ENCODE assay signal across 20 cellular contexts in the genomic region with DNA sequence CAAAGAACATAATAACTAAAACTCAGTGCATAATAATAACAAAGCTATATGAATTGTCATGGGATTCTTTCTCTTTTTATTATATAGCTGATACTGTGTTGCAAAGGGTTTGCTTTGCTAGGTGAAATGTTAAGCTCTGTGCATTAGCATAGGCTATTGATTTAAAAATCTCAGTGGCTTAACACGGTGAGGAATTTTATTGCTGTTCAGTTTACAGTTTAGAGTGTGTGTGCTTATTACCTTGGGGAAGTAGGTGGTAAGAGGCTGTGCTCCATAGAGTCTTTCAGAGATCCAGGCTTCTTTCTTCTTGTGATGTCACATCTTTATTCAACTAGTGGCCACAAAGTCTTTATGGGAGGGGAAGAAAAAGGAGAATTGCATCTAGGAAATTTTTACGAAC. TPM values are rescaled to one million over a fixed set of nuclear protein-coding genes. Genes with fewer than 3 reads are reported as not detected.
DNase-seq lines count a peak whose midpoint lies in the region; ATAC-seq, FAIRE-seq and TF ChIP-seq lines count a peak whose summit lies in the region.
"Had no signal": no experiment of that assay in that cellular context is flagged by ENCODE, and none has a peak within 500 bp of the region (broad histone marks: within the 10 kb centered on the region; RNA-seq: fewer than 3 reads in every experiment).

No MANE protein-coding gene starts in this region.

- H2AFZ ChIP-seq in trophoblast cell (ENCODE audit: insufficient read depth, low read length, poor library complexity) = no peak overlapping the region

- H3K18ac ChIP-seq in trophoblast cell (ENCODE audit: low read length) = no peak overlapping the region

- peaks cover 2% of the 10 kb centered on the region for H3K79me2 ChIP-seq in trophoblast cell (ENCODE audit: control insufficient read depth, insufficient read depth, low read length, poor library complexity)

- no peak overlapping the region for H3K4me2 ChIP-seq in trophoblast cell (ENCODE audit: low read length)
- H3K4me2 ChIP-seq: A549; BLaER1 treated with 17β-estradiol and CSF1 and Interleukin-3, amounts not matched to agents 10 nM and 100 nM had no signal

- intact Hi-C loops in left colon (cut with DNase I, micrococcal nuclease) = no loop called here

- H3K79me1 ChIP-seq in trophoblast cell (ENCODE audit: low read length) = no peaks in the 10 kb centered on the region

- DNase-seq in DMS79 (lab: John Stamatoyannopoulos, UW) (peak; percentile 20), H54 (ENCODE audit: insufficient read length, low spot score) (no peak), left colon (no peak), trophoblast cell (no peak), GM13976 (ENCODE audit: low spot score) (no peak)
- no peak for DNase-seq in stimulated activated CD4-positive, alpha-beta T cell treated with anti-CD3 and anti-CD28 coated beads, Interleukin-15, amount 100 ng/mL, for 24 hours
- no peak for DNase-seq in activated naive CD4-positive, alpha-beta T cell treated with Interleukin-2 at 50 U/mL for 16 hours
- DNase-seq: AML-193; Caco-2; Calu3; CD4-positive, alpha-beta T cell; CD8-positive, alpha-beta T cell; GF-D8 had no signal

- H3K9me3 ChIP-seq in trophoblast cell (ENCODE audit: insufficient read depth, low read depth, low read length) = no peaks in the 10 kb centered on the region
- H3K9me3 ChIP-seq: A549, Caco-2 had no signal

- no peak overlapping the region for H2BK120ac ChIP-seq in trophoblast cell (ENCODE audit: insufficient read depth, low read length, poor library complexity)

- H3K4me1 ChIP-seq in trophoblast cell (ENCODE audit: control insufficient read depth in 1 of 2, insufficient read depth in 2 of 2, low read length in 2 of 2) = peaks cover 0 to 7% of the 10 kb centered on the region in 2 experiments

- H4K12ac ChIP-seq in trophoblast cell (ENCODE audit: low read depth, low read length) = no peak overlapping the region

- FAIRE-seq in H54 (lab: Jason Lieb, UNC) = peak; percentile 11
- FAIRE-seq: A549, D721Med, G401.6, GM12891 had no signal

- no peaks in the 10 kb centered on the region for H3K27me3 ChIP-seq in trophoblast cell (ENCODE audit: insufficient read depth, low read length)
- H3K27me3 ChIP-seq: BLaER1 treated with 17β-estradiol and CSF1 and Interleukin-3, amounts not matched to agents 10 nM and 100 nM had no signal

- H3K23ac ChIP-seq in trophoblast cell (ENCODE audit: low read length) = no peak overlapping the region

- no peak overlapping the region for H4K8ac ChIP-seq in trophoblast cell (ENCODE audit: low read depth, low read length)

- ATAC-seq in left colon = peak; percentile 58
- ATAC-seq: A549; CD8-positive, alpha-beta T cell had no signal

- no peaks in the 10 kb centered on the region for H3K36me3 ChIP-seq in trophoblast cell (ENCODE audit: control insufficient read depth in 1 of 2, insufficient read depth in 2 of 2, low read length in 2 of 2)

- no peak overlapping the region for H3K14ac ChIP-seq in trophoblast cell (ENCODE audit: low read length)

- H2BK12ac ChIP-seq in trophoblast cell (ENCODE audit: low read length) = no peak overlapping the region

- H3K27ac ChIP-seq in trophoblast cell (ENCODE audit: low read depth, low read length) = no peak overlapping the region
- H3K27ac ChIP-seq: 22Rv1; A549; BLaER1 treated with 17β-estradiol and CSF1 and Interleukin-3, amounts not matched to agents 10 nM and 100 nM; C4-2B had no signal

- no peak for TF ChIP-seq POLR2A in H54 (IDR thresholded peaks at IDR 0.05; ENCODE audit: low read depth, low read length)

- H4K91ac ChIP-seq in trophoblast cell (ENCODE audit: low read depth, low read length) = no peak overlapping the region

- H2AK5ac ChIP-seq in trophoblast cell (ENCODE audit: low read length) = no peak overlapping the region

- no peak overlapping the region for H3K4me3 ChIP-seq in trophoblast cell (ENCODE audit: low read depth, low read length)
- H3K4me3 ChIP-seq: A549; BLaER1 treated with 17β-estradiol and CSF1 and Interleukin-3, amounts not matched to agents 10 nM and 100 nM had no signal

- H3K4ac ChIP-seq in trophoblast cell (ENCODE audit: low read depth, low read length) = peak overlapping the region; percentile 40

- no peak for TF ChIP-seq CTCF in GM13976 (IDR thresholded peaks at IDR 0.05; ENCODE audit: borderline replicate concordance, control extremely low read depth, extremely low read depth, insufficient read depth, missing control alignments)

- no CpG with 5 or more reads among the region's 2 CpGs for WGBS in trophoblast cell (ENCODE audit: extremely low coverage, insufficient coverage, insufficient read length)

- no peak overlapping the region for H3K9ac ChIP-seq in trophoblast cell (ENCODE audit: low read length)
- H3K9ac ChIP-seq: BLaER1 treated with 17β-estradiol and CSF1 and Interleukin-3, amounts not matched to agents 10 nM and 100 nM had no signal

- in situ Hi-C loops in GM13976 (cut with MboI; ENCODE audit: low sequenced_read_pairs, unreplicated experiment) = no loop called here

- no peak overlapping the region for H2BK5ac ChIP-seq in trophoblast cell (ENCODE audit: low read depth, low read length, poor library complexity)

RNA-seq across cellular contexts. Expression of a gene that starts 55.7 kb away (rescaled TPM):
- total RNA-seq in left colon = 10 to 100 TPM; 69.2 to 85.7 TPM
- polyA plus RNA-seq in trophoblast cell (2013) = 43.6 and 44.5 TPM in 2 replicates
